22 cellular contexts compared by ENCODE assay signal in the genomic region with DNA sequence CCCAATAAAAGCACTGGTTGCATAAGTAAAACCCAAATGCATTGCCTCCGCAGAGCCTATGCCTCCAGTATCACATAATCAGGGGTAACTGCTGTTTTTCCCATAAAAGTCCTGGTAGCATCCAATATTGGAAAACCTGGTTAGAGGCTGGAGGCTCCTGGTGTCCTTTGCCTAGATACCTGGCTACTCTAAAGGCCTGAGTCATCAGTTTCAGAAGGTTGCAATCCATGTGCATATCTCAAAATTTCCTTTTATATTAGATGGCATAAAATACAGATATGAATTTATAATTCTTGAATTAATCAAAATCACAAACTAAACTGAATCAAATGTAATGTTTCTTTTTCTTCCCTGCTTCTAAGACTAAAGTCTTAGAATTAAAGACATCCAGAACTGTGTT.
DNase-seq lines count a peak whose midpoint lies in the region; ATAC-seq, FAIRE-seq and TF ChIP-seq lines count a peak whose summit lies in the region.
"Had no signal": no experiment of that assay in that cellular context is flagged by ENCODE, and none has a peak within 500 bp of the region (broad histone marks: within the 10 kb centered on the region; RNA-seq: fewer than 3 reads in every experiment).

No MANE protein-coding gene starts in this region.

- H3K27me3 ChIP-seq in HepG2 (ENCODE audit: control insufficient read depth in 1 of 2, insufficient read depth in 2 of 2, low read length in 2 of 2), result no peaks in the 10 kb centered on the region
- no peaks in the 10 kb centered on the region for H3K27me3 ChIP-seq in right lobe of liver
- H3K27me3 ChIP-seq in H1 (replicated peaks in 1 of 4; ENCODE audit: control insufficient read depth in 3 of 4, extremely low read depth in 1 of 4, insufficient read depth in 3 of 4, low read length in 3 of 4), result peaks cover 0 to 2% (median 0%) of the 10 kb centered on the region in 4 experiments; a peak in 1 of 7 replicates
- no peaks in the 10 kb centered on the region for H3K27me3 ChIP-seq in smooth muscle cell (ENCODE audit: low read depth)
- no peaks in the 10 kb centered on the region for H3K27me3 ChIP-seq in hepatocyte
- H3K27me3 ChIP-seq: BE2C; BLaER1 treated with 17β-estradiol and CSF1 and Interleukin-3, amounts not matched to agents 10 nM and 100 nM had no signal

- H3K4ac ChIP-seq in H1 (replicated peaks; ENCODE audit: insufficient read length, low read depth, low read length), result no peak overlapping the region

- no peaks in the 10 kb centered on the region for H3K9me2 ChIP-seq in hepatocyte (replicated peaks; ENCODE audit: insufficient read depth)

- CTCF ChIA-PET in HepG2 (lab: Yijun Ruan, JAX; ENCODE audit: low intra/inter-chr PET ratio, low total read pairs) (no interaction called here), H1 (lab: Charles Lee; ENCODE audit: partially characterized antibody) (interaction anchor here (2.2 kb wide), 1 partner anchor 8 kb away, joined by 8 read pairs; no protein-coding TSS in a partner anchor)

- TF ChIP-seq RAD21 in HepG2 (CRISPR knock-in tag; IDR thresholded peaks at IDR 0.05) (no peak), H1 (IDR thresholded peaks at IDR 0.05 in 1 of 2, conservative IDR thresholded peaks at IDR 0.05 in 1 of 2; ENCODE audit: low read depth in 2 of 2, low read length in 2 of 2) (no peak)

- H2AFZ ChIP-seq in HepG2 (ENCODE audit: low read length), result no peak overlapping the region
- H2AFZ ChIP-seq in H1 (ENCODE audit: low read length), result no peak overlapping the region
- H2AFZ ChIP-seq in smooth muscle cell (ENCODE audit: low read depth), result no peak overlapping the region
- H2AFZ ChIP-seq in hepatocyte, result no peak overlapping the region

- no peak for DNase-seq in HepG2 (ENCODE audit: low spot score)
- DNase-seq in right lobe of liver, result no peak
- DNase-seq in H1 (ENCODE audit: low read depth in 1 of 2, low spot score in 2 of 2), result no peak
- no peak for DNase-seq in smooth muscle cell (lab: John Stamatoyannopoulos, UW; ENCODE audit: unreplicated experiment)
- DNase-seq in activated effector memory CD4-positive, alpha-beta T cell treated with anti-CD3 and anti-CD28 coated beads, Interleukin-2, amount 50 U/mL, for 16 hours, result no peak
- no peak for DNase-seq in hepatocyte (ENCODE audit: low spot score)
- DNase-seq: ACHN; AML-193; BE2C; Calu3; CD4-positive, alpha-beta T cell; CD8-positive, alpha-beta memory T cell; COR-L47; DMS53; DMS79 treated with DMSO at 0.1 percent for 48 hours; GF-D8; H9 had no signal

- H3F3A ChIP-seq in smooth muscle cell (ENCODE audit: low read depth), result no peaks in the 10 kb centered on the region

- H2BK20ac ChIP-seq in H1 (ENCODE audit: low read length), result no peak overlapping the region

- H3K4me3 ChIP-seq in HepG2 (replicated peaks in 1 of 3; ENCODE audit: insufficient read depth in 1 of 3, low read depth in 2 of 3, low read length in 3 of 3) (no peak overlapping the region), right lobe of liver (no peak overlapping the region), H1 (ENCODE audit: extremely low read depth in 1 of 4, insufficient read depth in 2 of 4, low read depth in 3 of 4, low read length in 4 of 4) (no peak overlapping the region), smooth muscle cell (no peak overlapping the region), hepatocyte (no peak overlapping the region)
- H3K4me3 ChIP-seq: BLaER1 treated with 17β-estradiol and CSF1 and Interleukin-3, amounts not matched to agents 10 nM and 100 nM had no signal

- H2BK15ac ChIP-seq in H1 (ENCODE audit: low read length), result no peak overlapping the region

- H3K79me2 ChIP-seq in HepG2 (ENCODE audit: insufficient read depth, low read length) (no peaks in the 10 kb centered on the region), H1 (ENCODE audit: control insufficient read depth in 1 of 2, insufficient read depth in 2 of 2, low read length in 2 of 2) (no peaks in the 10 kb centered on the region), smooth muscle cell (ENCODE audit: low read depth) (no peaks in the 10 kb centered on the region), hepatocyte (no peaks in the 10 kb centered on the region)

- H3K23me2 ChIP-seq in H1 (ENCODE audit: low read depth, low read length), result no peaks in the 10 kb centered on the region

- no peak overlapping the region for H2BK120ac ChIP-seq in H1 (replicated peaks; ENCODE audit: low read depth, low read length)

- no peak overlapping the region for H3K56ac ChIP-seq in H1 (replicated peaks; ENCODE audit: insufficient read length, low read depth, low read length)

- no peak overlapping the region for H2BK12ac ChIP-seq in H1 (ENCODE audit: low read depth, low read length)

- no peak overlapping the region for H4K5ac ChIP-seq in H1 (ENCODE audit: insufficient read length, low read depth, low read length)

- TF ChIP-seq CTCF in HepG2 (CRISPR knock-in tag; IDR thresholded peaks at IDR 0.05), result no peak
- no peak for TF ChIP-seq CTCF in right lobe of liver (IDR thresholded peaks at IDR 0.05)
- no peak for TF ChIP-seq CTCF in H1 (IDR thresholded peaks at IDR 0.05; ENCODE audit: control extremely low read depth in 1 of 3, insufficient read depth in 1 of 3, low read depth in 1 of 3, low read length in 3 of 3)
- no peak for TF ChIP-seq CTCF in smooth muscle cell (IDR thresholded peaks at IDR 0.05; ENCODE audit: borderline replicate concordance, insufficient read depth, poor library complexity, severe bottlenecking)
- TF ChIP-seq CTCF in hepatocyte (IDR thresholded peaks at IDR 0.05; ENCODE audit: poor library complexity), result no peak

- no peak overlapping the region for H3K14ac ChIP-seq in H1 (ENCODE audit: insufficient read length)

- no peak overlapping the region for H3K4me2 ChIP-seq in HepG2 (ENCODE audit: low read depth, low read length)
- H3K4me2 ChIP-seq in H1 (ENCODE audit: insufficient read depth in 1 of 2, low read depth in 2 of 2, low read length in 2 of 2), result no peak overlapping the region
- peak overlapping the region; percentile 12 for H3K4me2 ChIP-seq in smooth muscle cell
- H3K4me2 ChIP-seq in hepatocyte, result no peak overlapping the region
- H3K4me2 ChIP-seq: BLaER1 treated with 17β-estradiol and CSF1 and Interleukin-3, amounts not matched to agents 10 nM and 100 nM had no signal

- ATAC-seq in HepG2 (no peak), right lobe of liver (no peak)
- ATAC-seq: HCT116 had no signal

- FAIRE-seq in HepG2 (lab: Jason Lieb, UNC) (no peak), H1 (lab: Jason Lieb, UNC) (no peak)
- FAIRE-seq: A204.1, GM12892 had no signal

- no peaks in the 10 kb centered on the region for H3K36me3 ChIP-seq in HepG2 (replicated peaks in 1 of 2; ENCODE audit: control insufficient read depth in 1 of 2, insufficient read depth in 2 of 2, low read length in 2 of 2)
- H3K36me3 ChIP-seq in right lobe of liver, result no peaks in the 10 kb centered on the region
- H3K36me3 ChIP-seq in H1 (ENCODE audit: control insufficient read depth in 2 of 4, insufficient read depth in 4 of 4, low read length in 3 of 4), result no peaks in the 10 kb centered on the region
- H3K36me3 ChIP-seq in smooth muscle cell (ENCODE audit: low read depth), result no peaks in the 10 kb centered on the region
- no peaks in the 10 kb centered on the region for H3K36me3 ChIP-seq in hepatocyte (replicated peaks; ENCODE audit: insufficient read depth, low read depth)
- H3K36me3 ChIP-seq: BE2C; BLaER1 treated with 17β-estradiol and CSF1 and Interleukin-3, amounts not matched to agents 10 nM and 100 nM had no signal

- in situ Hi-C loops in HepG2 (cut with HindIII; ENCODE audit: extremely low pct_ligation_motif_present, low pct_unique_long_range_greater_than_20kb), result loop anchor here (25.0 kb wide), 1 partner anchor 385 kb away; the partner anchor contains the start of gene CCER1

- H3K4me1 ChIP-seq in HepG2 (ENCODE audit: insufficient read depth, low read length) (no peaks in the 10 kb centered on the region), right lobe of liver (no peaks in the 10 kb centered on the region), H1 (replicated peaks in 1 of 4; ENCODE audit: control insufficient read depth in 3 of 4, insufficient read depth in 4 of 4, low read length in 3 of 4) (no peaks in the 10 kb centered on the region), smooth muscle cell (ENCODE audit: low read depth) (no peaks in the 10 kb centered on the region), hepatocyte (ENCODE audit: insufficient read depth) (no peaks in the 10 kb centered on the region)
- H3K4me1 ChIP-seq: BLaER1 treated with 17β-estradiol and CSF1 and Interleukin-3, amounts not matched to agents 10 nM and 100 nM had no signal

- H3K79me1 ChIP-seq in H1 (ENCODE audit: low read depth, low read length), result no peaks in the 10 kb centered on the region

- H3K9ac ChIP-seq in HepG2 (ENCODE audit: insufficient read depth, low read depth, low read length), result no peak overlapping the region
- no peak overlapping the region for H3K9ac ChIP-seq in H1 (replicated peaks in 1 of 4; ENCODE audit: extremely low read depth in 1 of 4, low read depth in 3 of 4, low read length in 3 of 4)
- no peak overlapping the region for H3K9ac ChIP-seq in smooth muscle cell (ENCODE audit: low read depth)
- H3K9ac ChIP-seq: BLaER1 treated with 17β-estradiol and CSF1 and Interleukin-3, amounts not matched to agents 10 nM and 100 nM had no signal

- POLR2A ChIA-PET in HepG2 (lab: Yijun Ruan, JAX), result no interaction called here
- POLR2A ChIA-PET in H1 (lab: Charles Lee; ENCODE audit: partially characterized antibody), result no interaction called here

- 0% methylated on average over 1 of the region's 1 CpG for WGBS in HepG2 (ENCODE audit: low lambda C conversion rate)
- 67% methylated on average over 1 of the region's 1 CpG for WGBS in right lobe of liver (ENCODE audit: insufficient coverage, low coverage, low lambda C conversion rate, missing lambda C conversion rate)
- WGBS in H1 (ENCODE audit: extremely low coverage in 1 of 2, insufficient coverage in 1 of 2, insufficient read length in 1 of 2, insufficient replicate concordance in 2 of 2, low coverage in 1 of 2, low lambda C conversion rate in 2 of 2, missing lambda C conversion rate in 1 of 2), 2 experiments, result 97% methylated on average over 1 of the region's 1 CpG; no CpG with 5 or more reads in 1 of the 2 experiments
- 70% methylated on average over 1 of the region's 1 CpG for WGBS in smooth muscle cell (ENCODE audit: low lambda C conversion rate)
- WGBS in hepatocyte (ENCODE audit: low lambda C conversion rate, missing lambda C conversion rate), result 95% methylated on average over 1 of the region's 1 CpG

- BruUV-seq in HepG2 (replicated peaks; lab: Mats Ljungman, UMichigan), result no TSS peak

- no peak overlapping the region for H3K23ac ChIP-seq in H1 (ENCODE audit: insufficient read length)

- no peak overlapping the region for H2BK5ac ChIP-seq in H1 (ENCODE audit: low read depth, low read length)

- TF ChIP-seq EP300 in HepG2 (IDR thresholded peaks at IDR 0.05; ENCODE audit: low read depth in 2 of 2, low read length in 2 of 2) (no peak), HepG2 (CRISPR knock-in tag; IDR thresholded peaks at IDR 0.05; ENCODE audit: borderline replicate concordance) (no peak), H1 (IDR thresholded peaks at IDR 0.05; ENCODE audit: borderline replicate concordance in 1 of 2, low read depth in 2 of 2, low read length in 2 of 2) (no peak)

- H3K18ac ChIP-seq in H1 (ENCODE audit: extremely low read depth, low read length), result no peak overlapping the region

- intact Hi-C loops in HepG2 (cut with micrococcal nuclease; ENCODE audit: unreplicated experiment) (no loop called here), right lobe of liver (cut with DNase I) (no loop called here)

- TF ChIP-seq POLR2A in HepG2 (IDR thresholded peaks at IDR 0.05; ENCODE audit: insufficient read depth in 1 of 2, low read depth in 2 of 2, low read length in 2 of 2) (no peak), right lobe of liver (IDR thresholded peaks at IDR 0.05) (no peak), H1 (IDR thresholded peaks at IDR 0.05; ENCODE audit: control extremely low read depth in 1 of 2, low read depth in 2 of 2, low read length in 2 of 2) (no peak)

- no peak overlapping the region for H2AK5ac ChIP-seq in H1 (ENCODE audit: low read depth, low read length)

- H3K9me3 ChIP-seq in HepG2 (ENCODE audit: low read length), result no peaks in the 10 kb centered on the region
- H3K9me3 ChIP-seq in right lobe of liver, result no peaks in the 10 kb centered on the region
- 0 out of 4 replicates have a peak, but pooled peaks cover 0 to 3% of the 10 kb centered on the region in 2 experiments for H3K9me3 ChIP-seq in H1 (ENCODE audit: insufficient read depth in 2 of 2, low read depth in 1 of 2, low read length in 1 of 2)
- H3K9me3 ChIP-seq in smooth muscle cell (replicated peaks; ENCODE audit: low read depth), result no peaks in the 10 kb centered on the region
- no peaks in the 10 kb centered on the region for H3K9me3 ChIP-seq in hepatocyte (ENCODE audit: low read depth)
- H3K9me3 ChIP-seq: BE2C; BLaER1 treated with 17β-estradiol and CSF1 and Interleukin-3, amounts not matched to agents 10 nM and 100 nM had no signal

- no peak overlapping the region for H3K27ac ChIP-seq in HepG2 (ENCODE audit: extremely low read length, insufficient read depth, low read length)
- no peak overlapping the region for H3K27ac ChIP-seq in right lobe of liver
- H3K27ac ChIP-seq in H1 (ENCODE audit: low read depth, low read length), result no peak overlapping the region
- H3K27ac ChIP-seq in smooth muscle cell (ENCODE audit: low read depth), result peak overlapping the region; percentile 21
- no peak overlapping the region for H3K27ac ChIP-seq in hepatocyte
- H3K27ac ChIP-seq: 22Rv1; BLaER1 treated with 17β-estradiol and CSF1 and Interleukin-3, amounts not matched to agents 10 nM and 100 nM had no signal

- no peak overlapping the region for H4K8ac ChIP-seq in H1 (ENCODE audit: extremely low read depth, insufficient read depth, low read length)

- no peaks in the 10 kb centered on the region for H4K20me1 ChIP-seq in HepG2 (ENCODE audit: insufficient read depth, low read length)
- no peaks in the 10 kb centered on the region for H4K20me1 ChIP-seq in H1 (replicated peaks in 1 of 2; ENCODE audit: control insufficient read depth in 1 of 2, insufficient read depth in 2 of 2, low read length in 2 of 2)
- no peaks in the 10 kb centered on the region for H4K20me1 ChIP-seq in smooth muscle cell (ENCODE audit: low read depth)
- no peaks in the 10 kb centered on the region for H4K20me1 ChIP-seq in hepatocyte (ENCODE audit: insufficient read depth, poor library complexity, severe bottlenecking)
- H4K20me1 ChIP-seq: BLaER1 treated with 17β-estradiol and CSF1 and Interleukin-3, amounts not matched to agents 10 nM and 100 nM had no signal

- H4K91ac ChIP-seq in H1 (replicated peaks; ENCODE audit: insufficient read length, low read length), result no peak overlapping the region

Comparison
In these comparisons a context has a peak if more than half of its experiments do, and no peak if none do; other contexts are left out.
1. Of the 41 proteins assayed by ChIP-seq in both HepG2 and H1: peak only in HepG2: none; only in H1: none; in both: MAFK; in neither: 40.